12 cellular contexts compared by ENCODE assay signal in the genomic region with DNA sequence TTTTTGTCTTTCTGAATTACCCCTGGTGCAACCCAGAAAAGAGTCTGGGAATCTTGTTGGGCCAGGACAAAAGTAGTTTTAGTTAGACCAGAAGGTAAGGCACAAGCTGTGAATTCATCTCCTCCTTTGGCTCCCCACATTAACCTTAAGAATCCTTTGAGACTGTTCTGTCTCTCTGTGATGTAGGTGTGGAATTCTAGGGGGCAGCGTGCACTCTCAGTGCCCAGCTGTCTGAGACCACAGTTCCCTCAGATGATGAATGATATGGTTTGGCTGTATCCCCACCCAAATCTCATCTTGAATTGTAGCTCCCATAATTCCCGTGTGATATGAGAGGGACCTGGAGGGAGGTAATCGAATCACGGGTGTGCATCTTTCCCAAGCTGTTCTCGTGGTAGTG. TPM values are rescaled to one million over a fixed set of nuclear protein-coding genes. Genes with fewer than 3 reads are reported as not detected.
DNase-seq lines count a peak whose midpoint lies in the region; ATAC-seq and TF ChIP-seq lines count a peak whose summit lies in the region.
"Had no signal": no experiment of that assay in that cellular context is flagged by ENCODE, and none has a peak within 500 bp of the region (broad histone marks: within the 10 kb centered on the region; RNA-seq: fewer than 3 reads in every experiment).

No MANE protein-coding gene starts in this region.

- peak overlapping the region; percentile 95 for H3K4me3 Mint-ChIP-seq in endodermal cell

- 47% methylated on average over 5 of the region's 5 CpGs for WGBS in SK-N-SH (ENCODE audit: low lambda C conversion rate)
- WGBS in endodermal cell (ENCODE audit: insufficient coverage in 1 of 2, insufficient read length in 1 of 2), 2 experiments = 93 to 95% methylated on average over 3 to 5 of the region's 5 CpGs
- WGBS in psoas muscle, 3 donors = 75 to 81% (median 78%) methylated on average over 5 of the region's 5 CpGs

- peaks cover 0 to 17% of the 10 kb centered on the region in 2 experiments for H3K36me3 ChIP-seq in SK-N-SH (replicated peaks in 1 of 2; ENCODE audit: control insufficient read depth in 1 of 2, insufficient read depth in 2 of 2, low read length in 1 of 2)
- peaks cover 51% of the 10 kb centered on the region for H3K36me3 ChIP-seq in OCI-LY7 (ENCODE audit: insufficient read depth, low read length)
- H3K36me3 ChIP-seq in endodermal cell (ENCODE audit: control insufficient read depth, insufficient read depth, low read length) = peaks cover 14% of the 10 kb centered on the region
- H3K36me3 ChIP-seq in psoas muscle (ENCODE audit: insufficient read depth in 1 of 2, low read depth in 1 of 2) = no peaks in the 10 kb centered on the region

- no peaks in the 10 kb centered on the region for H4K20me1 ChIP-seq in SK-N-SH (ENCODE audit: insufficient read depth)
- H4K20me1 ChIP-seq in OCI-LY7 (ENCODE audit: insufficient read depth, low read length) = no peaks in the 10 kb centered on the region

- no peak overlapping the region for H2AFZ ChIP-seq in SK-N-SH (ENCODE audit: low read depth)
- H2AFZ ChIP-seq in OCI-LY7 (ENCODE audit: low read length) = no peak overlapping the region

- POLR2A ChIA-PET in SK-N-SH (lab: Yijun Ruan, JAX) = no interaction called here
- POLR2A ChIA-PET in OCI-LY7 (lab: Charles Lee) = interaction anchor here (0.6 kb wide), 1 partner anchor 60 kb away, joined by 3 read pairs; no protein-coding TSS in a partner anchor

- H3K9ac ChIP-seq in SK-N-SH = no peak overlapping the region
- no peak overlapping the region for H3K9ac ChIP-seq in endodermal cell (ENCODE audit: extremely low read depth, low read length, poor library complexity, severe bottlenecking)

- H3K27me3 Mint-ChIP-seq in endodermal cell (ENCODE audit: insufficient read depth) = no peaks in the 10 kb centered on the region

- no peak for ATAC-seq in SK-N-SH treated with all-trans-retinoic acid at 6 μM for 48 hours
- no peak for ATAC-seq in psoas muscle

- no TSS peak for BruUV-seq in OCI-LY7 (replicated peaks; lab: Mats Ljungman, UMichigan)

- H3K27me3 ChIP-seq in SK-N-SH (ENCODE audit: insufficient read depth) (no peaks in the 10 kb centered on the region), endodermal cell (ENCODE audit: control insufficient read depth, insufficient read depth, low read length, poor library complexity, severe bottlenecking) (no peaks in the 10 kb centered on the region), psoas muscle (ENCODE audit: insufficient read depth in 3 of 3, low read length in 2 of 3) (no peaks in the 10 kb centered on the region)

- intact Hi-C loops in OCI-LY7 (cut with micrococcal nuclease; ENCODE audit: unreplicated experiment) = loop anchor here (10.0 kb wide), 1 partner anchor 177 kb away; no protein-coding TSS in a partner anchor
- intact Hi-C loops in psoas muscle (cut with DNase I) = loop anchor here (2.0 to 5.0 kb wide), 4 partner anchors 43 to 115 kb away; a partner anchor contains a TSS
- intact Hi-C loops in cardiac septum (cut with DNase I) = loop anchor here (2.0 to 5.0 kb wide), 4 partner anchors 45 to 115 kb away; a partner anchor contains a TSS

- H3K4me3 ChIP-seq in SK-N-SH (ENCODE audit: low read depth in 2 of 2, low read length in 1 of 2) = peak overlapping the region; percentile 79 to 83
- H3K4me3 ChIP-seq in OCI-LY7 (ENCODE audit: low read depth, low read length, poor library complexity, severe bottlenecking) = peak overlapping the region; percentile 78
- H3K4me3 ChIP-seq in endodermal cell (ENCODE audit: low read length) = peak overlapping the region; percentile 91
- H3K4me3 ChIP-seq in psoas muscle = peak overlapping the region; percentile 83

- H3K9me3 Mint-ChIP-seq in endodermal cell = peaks cover 11% of the 10 kb centered on the region

- H3K27ac Mint-ChIP-seq in endodermal cell = peak overlapping the region; percentile 0

- TF ChIP-seq CTCF in SK-N-SH (IDR thresholded peaks at IDR 0.05) (no peak), OCI-LY7 (conservative IDR thresholded peaks at IDR 0.05; ENCODE audit: low read length) (peak; percentile 57), endodermal cell (conservative IDR thresholded peaks at IDR 0.05) (peak; percentile 17), psoas muscle (IDR thresholded peaks at IDR 0.05) (no peak)

- H3K36me3 Mint-ChIP-seq in endodermal cell (ENCODE audit: low read depth) = peaks cover 42% of the 10 kb centered on the region

- no peaks in the 10 kb centered on the region for H3K9me2 ChIP-seq in SK-N-SH
- H3K9me2 ChIP-seq in OCI-LY7 (ENCODE audit: insufficient read depth, low read length) = no peaks in the 10 kb centered on the region

- no peak for TF ChIP-seq RAD21 in SK-N-SH (IDR thresholded peaks at IDR 0.05; ENCODE audit: low read length)

- CTCF ChIA-PET in SK-N-SH (lab: Yijun Ruan, JAX) = interaction anchor here (0.9 to 1.5 kb wide), 4 partner anchors 9 to 245 kb away, joined by 3 to 5 read pairs (median 4); no protein-coding TSS in a partner anchor
- CTCF ChIA-PET in OCI-LY7 (lab: Charles Lee; ENCODE audit: unreplicated experiment) = no interaction called here

- peaks cover 49% of the 10 kb centered on the region for H3K79me2 ChIP-seq in SK-N-SH (ENCODE audit: insufficient read depth)
- H3K79me2 ChIP-seq in OCI-LY7 (ENCODE audit: insufficient read depth, low read depth, low read length) = peaks cover 13% of the 10 kb centered on the region; the same call in 1 of the 2 replicates

- H3K9me3 ChIP-seq in SK-N-SH = no peaks in the 10 kb centered on the region
- peaks cover 3% of the 10 kb centered on the region; the same call in 1 of the 2 replicates for H3K9me3 ChIP-seq in OCI-LY7 (ENCODE audit: low read length)
- no peaks in the 10 kb centered on the region for H3K9me3 ChIP-seq in endodermal cell (ENCODE audit: control insufficient read depth, low read length)
- no peaks in the 10 kb centered on the region for H3K9me3 ChIP-seq in psoas muscle

- H3F3A ChIP-seq in SK-N-SH (replicated peaks; ENCODE audit: insufficient read depth) = no peaks in the 10 kb centered on the region

- peaks cover 0 to 12% of the 10 kb centered on the region in 2 experiments; a peak in 2 of 4 replicates for H3K4me1 ChIP-seq in SK-N-SH (ENCODE audit: control insufficient read depth in 1 of 2, insufficient read depth in 2 of 2, low read depth in 1 of 2, low read length in 1 of 2)
- peaks cover 23% of the 10 kb centered on the region for H3K4me1 ChIP-seq in OCI-LY7 (ENCODE audit: insufficient read depth, low read length, poor library complexity, severe bottlenecking)
- peaks cover 4% of the 10 kb centered on the region for H3K4me1 ChIP-seq in endodermal cell (ENCODE audit: control insufficient read depth, insufficient read depth, low read length)
- H3K4me1 ChIP-seq in psoas muscle = peaks cover 16% of the 10 kb centered on the region

- H3K4me2 ChIP-seq in SK-N-SH = peak overlapping the region; percentile 79
- peak overlapping the region; percentile 76 for H3K4me2 ChIP-seq in OCI-LY7 (ENCODE audit: low read length)

- TF ChIP-seq EP300 in SK-N-SH (IDR thresholded peaks at IDR 0.05; ENCODE audit: borderline replicate concordance in 1 of 2, low read depth in 1 of 2, low read length in 1 of 2) = no peak

- peaks cover 24% of the 10 kb centered on the region for H3K4me1 Mint-ChIP-seq in endodermal cell

- DNase-seq in SK-N-SH = no peak
- DNase-seq in OCI-LY7 (ENCODE audit: low spot score) = peak; percentile 14
- no peak for DNase-seq in endodermal cell
- no peak for DNase-seq in psoas muscle
- no peak for DNase-seq in NCI-H1436 treated with DMSO at 0.1 percent for 48 hours (lab: John Stamatoyannopoulos, UW)
- no peak for DNase-seq in activated gamma-delta T cell treated with Interleukin-2 at 50 U/mL for 16 hours
- no peak for DNase-seq in cardiac septum (ENCODE audit: low spot score)
- DNase-seq: hippocampal formation, NCI-H446, retina, substantia nigra had no signal

- H3K27ac ChIP-seq in SK-N-SH (ENCODE audit: low read depth in 2 of 2, low read length in 1 of 2) (no peak overlapping the region), OCI-LY7 (ENCODE audit: low read depth, low read length, poor library complexity, severe bottlenecking) (no peak overlapping the region), endodermal cell (ENCODE audit: low read depth, low read length) (no peak overlapping the region), psoas muscle (no peak overlapping the region)

TF ChIP-seq in SK-N-SH, 30 proteins besides CTCF, POLR2A, EP300 and RAD21 (continues in another document):
- TF ChIP-seq, protein P1, sequence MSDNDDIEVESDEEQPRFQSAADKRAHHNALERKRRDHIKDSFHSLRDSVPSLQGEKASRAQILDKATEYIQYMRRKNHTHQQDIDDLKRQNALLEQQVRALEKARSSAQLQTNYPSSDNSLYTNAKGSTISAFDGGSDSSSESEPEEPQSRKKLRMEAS (IDR thresholded peaks at IDR 0.05; ENCODE audit: low read depth) = no peak
- TF ChIP-seq FOXJ3 (CRISPR knock-in tag; IDR thresholded peaks at IDR 0.05) = no peak
- no peak for TF ChIP-seq JUND (IDR thresholded peaks at IDR 0.05)
- TF ChIP-seq GABPA (IDR thresholded peaks at IDR 0.05; ENCODE audit: low read depth) = no peak

TF ChIP-seq in SK-N-SH treated with all-trans-retinoic acid at 6 μM for 48 hours, 23 proteins besides CTCF, POLR2A, EP300 and RAD21:
- TF ChIP-seq CSDC2 (CRISPR knock-in tag; IDR thresholded peaks at IDR 0.05) = no peak
- no peak for TF ChIP-seq TOX (CRISPR knock-in tag; IDR thresholded peaks at IDR 0.05; ENCODE audit: borderline replicate concordance)
- no peak for TF ChIP-seq GLIS3 (CRISPR knock-in tag; IDR thresholded peaks at IDR 0.05)

RNA-seq across cellular contexts. Expression of a gene that starts 43.9 kb away (rescaled TPM):
- polyA plus RNA-seq in SK-N-SH (2012; rRNA removed) = 4.1 and 7.3 TPM in 2 replicates
- 5.6 and 6.4 TPM in 2 replicates for polyA plus RNA-seq in SK-N-SH (2012; cell fraction: cytosol; rRNA removed)
- polyA plus RNA-seq in SK-N-SH (2012; cell fraction: nucleus; rRNA removed) = 8.3 and 10.9 TPM in 2 replicates
- total RNA-seq in OCI-LY7 (2014; rRNA removed; shearing (Covaris generic)) = 22.1 and 36.4 TPM in 2 replicates
- 29.7 and 32.3 TPM in 2 replicates for total RNA-seq in OCI-LY7 (2022)
- 10 to 100 TPM in 1 of 2 donors, 1 to 10 TPM in 1; 8.8 to 12.0 TPM for total RNA-seq in endodermal cell
- polyA plus RNA-seq in endodermal cell (2013, experiment 1 of 2) = 10.5 TPM
- 11.7 TPM for polyA plus RNA-seq in endodermal cell (2013, experiment 2 of 2)
- 10 to 100 TPM in 1 of 4 donors, 1 to 10 TPM in 3; 6.8 to 12.5 (median 8.7) TPM for total RNA-seq in psoas muscle
- 1 to 10 TPM; 2.4 to 8.7 (median 2.7) TPM for polyA plus RNA-seq in psoas muscle
- total RNA-seq in cardiac septum = 18.2 TPM

RNA-seq across cellular contexts. Expression of a gene that starts 44.8 kb away (rescaled TPM):
- 1.1 and 1.7 TPM in 2 replicates for polyA plus RNA-seq in SK-N-SH (2012; rRNA removed)
- polyA plus RNA-seq in SK-N-SH (2012; cell fraction: cytosol; rRNA removed) = 1.6 TPM in 2 replicates
- 1.1 and 1.7 TPM in 2 replicates for polyA plus RNA-seq in SK-N-SH (2012; cell fraction: nucleus; rRNA removed)
- total RNA-seq in OCI-LY7 (2014; rRNA removed; shearing (Covaris generic)) = 4.5 and 8.7 TPM in 2 replicates
- 7.0 and 8.4 TPM in 2 replicates for total RNA-seq in OCI-LY7 (2022)
- total RNA-seq in endodermal cell = 1 to 10 TPM; 7.8 to 8.7 TPM
- polyA plus RNA-seq in endodermal cell (2013, experiment 1 of 2) = 7.6 TPM
- 5.9 TPM for polyA plus RNA-seq in endodermal cell (2013, experiment 2 of 2)
- 1 to 10 TPM; 1.5 to 3.4 (median 2.1) TPM for total RNA-seq in psoas muscle
- 1 to 10 TPM; 1.0 to 2.1 (median 1.7) TPM for polyA plus RNA-seq in psoas muscle
- total RNA-seq in cardiac septum = 4.6 TPM

Comparison
In these comparisons a context has a peak if more than half of its experiments do, and no peak if none do; other contexts are left out.
1. CTCF ChIP-seq: peak in OCI-LY7 (single experiment) and endodermal cell (single experiment); none in SK-N-SH (single experiment) and psoas muscle (single experiment).
2. Peak in every context shown above with its lines, with median percentiles within 50 percentile points of each other: H3K4me3 ChIP-seq.